ENCODE assay signal across 10 cellular contexts in the genomic region with DNA sequence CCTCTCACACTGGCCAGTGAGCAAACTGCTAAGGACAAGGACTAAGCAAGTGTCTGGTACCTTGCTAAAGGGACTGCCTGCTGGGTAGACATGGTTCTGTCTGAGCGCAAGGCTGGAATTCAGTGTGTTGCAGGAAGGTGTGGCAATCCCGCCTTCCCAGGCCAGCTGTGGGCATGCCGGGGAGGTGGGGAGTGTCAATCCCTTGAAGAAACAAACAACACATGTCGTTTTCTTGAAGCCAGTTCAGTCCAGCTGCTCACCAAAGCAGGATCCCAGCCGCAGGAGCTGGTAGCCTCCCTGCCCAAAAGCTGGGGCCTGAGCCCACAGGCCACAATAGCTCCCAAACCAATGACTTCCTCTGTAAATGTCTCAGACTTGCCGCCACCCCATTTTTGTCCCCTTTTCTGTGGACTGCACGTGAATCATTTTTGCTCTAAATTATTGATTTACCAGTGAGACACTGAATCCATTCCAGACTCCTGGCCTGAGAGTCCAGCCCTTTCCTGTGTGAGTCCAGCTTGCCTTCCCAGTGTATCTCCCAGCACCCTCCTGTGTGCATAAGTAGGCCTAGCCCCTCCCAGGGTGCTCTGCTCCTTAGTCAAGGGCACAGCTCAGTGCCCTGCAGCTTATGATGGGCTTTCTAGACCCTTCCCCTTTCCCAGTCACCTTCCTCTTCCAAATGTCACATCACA.
DNase-seq lines count a peak whose midpoint lies in the region; ATAC-seq and TF ChIP-seq lines count a peak whose summit lies in the region.
"Had no signal": no experiment of that assay in that cellular context is flagged by ENCODE, and none has a peak within 500 bp of the region (broad histone marks: within the 10 kb centered on the region; RNA-seq: fewer than 3 reads in every experiment).

No MANE protein-coding gene starts in this region.

- H3K27ac Mint-ChIP-seq in HFFc6 (peak overlapping the region; percentile 24; the same call in 1 of the 2 replicates), chondrocyte (ENCODE audit: unreplicated experiment) (no peak overlapping the region)
- H3K27ac Mint-ChIP-seq: activated naive CD8-positive, alpha-beta T cell treated with anti-CD3 and anti-CD28 coated beads, Interleukin-2, amount 10 ng/mL, durations not matched to agents 7 days and 5 days had no signal

- H3K4me1 ChIP-seq in thoracic aorta (ENCODE audit: control insufficient read depth in 1 of 2, low read depth in 2 of 2): peaks cover 8 to 41% of the 10 kb centered on the region in 2 donors

- no peak for TF ChIP-seq CTCF in HFFc6 (IDR thresholded peaks at IDR 0.05)
- TF ChIP-seq CTCF in chondrocyte (IDR thresholded peaks at IDR 0.05): no peak
- TF ChIP-seq CTCF in thoracic aorta (IDR thresholded peaks at IDR 0.05): no peak

- no peaks in the 10 kb centered on the region for H3K9me3 ChIP-seq in thoracic aorta

- H3K36me3 Mint-ChIP-seq in HFFc6 (ENCODE audit: low read depth) (no peaks in the 10 kb centered on the region; the same call in 1 of the 2 replicates), chondrocyte (ENCODE audit: low read depth) (no peaks in the 10 kb centered on the region)

- no peak overlapping the region for H3K4me3 ChIP-seq in thoracic aorta

- no peak overlapping the region for H3K4me3 Mint-ChIP-seq in HFFc6
- no peak overlapping the region for H3K4me3 Mint-ChIP-seq in chondrocyte (ENCODE audit: unreplicated experiment)
- H3K4me3 Mint-ChIP-seq: activated naive CD8-positive, alpha-beta T cell treated with anti-CD3 and anti-CD28 coated beads, Interleukin-2, amount 10 ng/mL, durations not matched to agents 7 days and 5 days had no signal

- H3K9me3 Mint-ChIP-seq in HFFc6 (no peaks in the 10 kb centered on the region), chondrocyte (ENCODE audit: low read depth) (no peaks in the 10 kb centered on the region)
- H3K9me3 Mint-ChIP-seq: activated naive CD8-positive, alpha-beta T cell treated with anti-CD3 and anti-CD28 coated beads, Interleukin-2, amount 10 ng/mL, durations not matched to agents 7 days and 5 days had no signal

- H3K27ac ChIP-seq in thoracic aorta: peak overlapping the region; percentile 10 to 29

- H3K4me1 Mint-ChIP-seq in HFFc6 (ENCODE audit: low read depth): peaks cover 29% of the 10 kb centered on the region
- peaks cover 17% of the 10 kb centered on the region for H3K4me1 Mint-ChIP-seq in chondrocyte (ENCODE audit: low read depth)

- H3K27me3 ChIP-seq in thoracic aorta (replicated peaks; ENCODE audit: insufficient read depth): no peaks in the 10 kb centered on the region

- no peaks in the 10 kb centered on the region for H3K36me3 ChIP-seq in thoracic aorta

- H3K27me3 Mint-ChIP-seq in HFFc6 (ENCODE audit: insufficient read depth) (peaks cover 3% of the 10 kb centered on the region; the same call in 1 of the 2 replicates), chondrocyte (ENCODE audit: low read depth) (no peaks in the 10 kb centered on the region)
- H3K27me3 Mint-ChIP-seq: activated naive CD8-positive, alpha-beta T cell treated with anti-CD3 and anti-CD28 coated beads, Interleukin-2, amount 10 ng/mL, durations not matched to agents 7 days and 5 days had no signal

- ATAC-seq in thoracic aorta (ENCODE audit: insufficient number of reproducible peaks, low FRiP score, low read depth) (no peak), GM21576 (IDR thresholded peaks at IDR 0.05; ENCODE audit: unreplicated experiment) (no peak)

- DNase-seq in HFFc6 (no peak), chondrocyte (ENCODE audit: low spot score) (peak; percentile 52), iPS-NIHi11 (ENCODE audit: low spot score) (peak; percentile 78), thoracic aorta (ENCODE audit: low spot score) (no peak), NCI-H510A (lab: John Stamatoyannopoulos, UW) (no peak), activated T-cell treated with anti-CD3 and anti-CD28 coated beads for 4 hours (no peak)
- DNase-seq: activated naive CD8-positive, alpha-beta T cell treated with anti-CD3 and anti-CD28 coated beads, Interleukin-2, amount 10 ng/mL, durations not matched to agents 7 days and 5 days; left cardiac atrium; NCI-H748 treated with DMSO at 0.1 percent for 48 hours had no signal

Comparison
In these comparisons a context has a peak if more than half of its experiments do, and no peak if none do; other contexts are left out.
1. DNase-seq: peak in chondrocyte (single experiment) and iPS-NIHi11 (single experiment); none in HFFc6 (single experiment), thoracic aorta (single experiment), NCI-H510A (single experiment) and activated T-cell treated with anti-CD3 and anti-CD28 coated beads for 4 hours (single experiment).